ENCODE assay signal across 28 cellular contexts in genomic region chr16:5466551-5466950, GRCh38.
"Had no signal": no experiment of that assay in that cellular context is flagged by ENCODE, and none has a peak within 500 bp of the region (broad histone marks: within the 10 kb centered on the region; RNA-seq: fewer than 3 reads in every experiment).

No MANE protein-coding gene starts in this region.

- H3K4me1 ChIP-seq: colonic mucosa, esophagus muscularis mucosa, foreskin keratinocyte, gastroesophageal sphincter, heart left ventricle, prostate gland, right atrium auricular region, spleen, testis, tibial artery had no signal

- H3K4me3 ChIP-seq: colonic mucosa, esophagus muscularis mucosa, gastroesophageal sphincter, heart left ventricle, hepatocyte, lung, mucosa of descending colon, prostate gland, right atrium auricular region, skin epidermis, spleen, testis, tibial artery had no signal

- H3K27me3 Mint-ChIP-seq: dendritic cell treated with granulocyte-macrophage colony-stimulating factor and Interleukin-4, amounts not matched to agents 40 ng/mL and 50 ng/mL, for 4 days; stimulated activated memory B cell treated with anti-CD40 and anti-IgM and Interleukin-4, amounts not matched to agents 10 μg/mL and 1 μg/mL and 100 μg/mL, for 72 hours had no signal

- H3K9me3 ChIP-seq: colonic mucosa, mucosa of descending colon, prostate gland, right atrium auricular region, testis, tibial artery had no signal

- H3K27ac Mint-ChIP-seq: dendritic cell treated with granulocyte-macrophage colony-stimulating factor and Interleukin-4, amounts not matched to agents 40 ng/mL and 50 ng/mL, for 4 days; memory B cell; mesothelial cell of epicardium; naive B cell; nephron; stimulated activated memory B cell treated with anti-CD40 and anti-IgM and Interleukin-4, amounts not matched to agents 10 μg/mL and 1 μg/mL and 100 μg/mL, for 72 hours; type B pancreatic cell had no signal

- DNase-seq: colonic mucosa; effector CD8-positive, alpha-beta T cell; foreskin keratinocyte; heart left ventricle; mucosa of descending colon; naive B cell; nucleus accumbens; spleen; stimulated activated CD4-positive, alpha-beta T cell treated with anti-CD3 and anti-CD28 coated beads, Interleukin-4, amount 100 ng/mL, for 4 hours; stimulated activated naive CD8-positive, alpha-beta T cell treated with anti-CD3 and anti-CD28 coated beads, Interleukin-15, Interleukin-2, amounts not matched to agents 100 U/mL and 50 U/mL, for 24 hours; substantia nigra; testis; tibial artery had no signal

- H3K4me3 Mint-ChIP-seq: dendritic cell treated with granulocyte-macrophage colony-stimulating factor and Interleukin-4, amounts not matched to agents 40 ng/mL and 50 ng/mL, for 4 days; memory B cell; mesothelial cell of epicardium; naive B cell; nephron; stimulated activated memory B cell treated with anti-CD40 and anti-IgM and Interleukin-4, amounts not matched to agents 10 μg/mL and 1 μg/mL and 100 μg/mL, for 72 hours; type B pancreatic cell had no signal

- H3K9me3 Mint-ChIP-seq: mesothelial cell of epicardium, nephron, type B pancreatic cell had no signal

- H3K36me3 Mint-ChIP-seq: memory B cell; mesothelial cell of epicardium; naive B cell; stimulated activated memory B cell treated with anti-CD40 and anti-IgM and Interleukin-4, amounts not matched to agents 10 μg/mL and 1 μg/mL and 100 μg/mL, for 72 hours; type B pancreatic cell had no signal

- H3K36me3 ChIP-seq: colonic mucosa, esophagus muscularis mucosa, gastroesophageal sphincter, heart left ventricle, prostate gland, right atrium auricular region, spleen, tibial artery had no signal

- ATAC-seq: foreskin keratinocyte; gastroesophageal sphincter; heart left ventricle; mucosa of descending colon; stimulated activated memory B cell treated with anti-CD40 and anti-IgM and Interleukin-4, amounts not matched to agents 10 μg/mL and 1 μg/mL and 100 μg/mL, for 72 hours; stimulated activated naive CD8-positive, alpha-beta T cell treated with anti-CD3 and anti-CD28 coated beads, Interleukin-15, Interleukin-2, amounts not matched to agents 100 U/mL and 50 U/mL, for 24 hours had no signal

- H3K27ac ChIP-seq: colonic mucosa, esophagus muscularis mucosa, foreskin keratinocyte, gastroesophageal sphincter, heart left ventricle, hepatocyte, prostate gland, right atrium auricular region, skin epidermis, spleen, testis, tibial artery had no signal

- FAIRE-seq: endothelial cell of umbilical vein, keratinocyte had no signal

- H3K27me3 ChIP-seq: colonic mucosa, foreskin keratinocyte, hepatocyte, right atrium auricular region, testis, tibial artery had no signal

- H2AFZ ChIP-seq: hepatocyte had no signal

- H3K79me2 ChIP-seq: hepatocyte had no signal

- H3K4me2 ChIP-seq: hepatocyte had no signal

- H3K4me1 Mint-ChIP-seq: memory B cell; mesothelial cell of epicardium; naive B cell; nephron; stimulated activated memory B cell treated with anti-CD40 and anti-IgM and Interleukin-4, amounts not matched to agents 10 μg/mL and 1 μg/mL and 100 μg/mL, for 72 hours had no signal
